ENCODE assay signal across 17 cellular contexts in genomic region chr18:478679-479078, GRCh38. TPM values are rescaled to one million over a fixed set of nuclear protein-coding genes. Genes with fewer than 3 reads are reported as not detected.
DNase-seq lines count a peak whose midpoint lies in the region; ATAC-seq and TF ChIP-seq lines count a peak whose summit lies in the region.
"Had no signal": no experiment of that assay in that cellular context is flagged by ENCODE, and none has a peak within 500 bp of the region (broad histone marks: within the 10 kb centered on the region; RNA-seq: fewer than 3 reads in every experiment).

No MANE protein-coding gene starts in this region.

- in situ Hi-C loops in GM23248 (cut with MboI): no loop called here

- no peak overlapping the region for H2AFZ ChIP-seq in GM23248

- peak overlapping the region; percentile 57 for H3K4me2 ChIP-seq in GM23248 (ENCODE audit: unreplicated experiment)
- H3K4me2 ChIP-seq: BLaER1 had no signal

- WGBS in GM23248 (ENCODE audit: low coverage in 1 of 2, low lambda C conversion rate in 2 of 2, missing lambda C conversion rate in 2 of 2), 2 experiments: 47 to 57% methylated on average over 5 of the region's 5 CpGs
- WGBS in heart left ventricle, 4 donors: 73 to 90% (median 84%) methylated on average over 5 of the region's 5 CpGs

- H3K9ac ChIP-seq in GM23248: peak overlapping the region; percentile 34
- H3K9ac ChIP-seq: BLaER1 had no signal

- ATAC-seq in heart left ventricle: peak in 3 of 4 donors; percentile 17 to 66 (median 35)
- ATAC-seq in GM21529 (IDR thresholded peaks at IDR 0.05; ENCODE audit: unreplicated experiment): no peak
- no peak for ATAC-seq in stimulated activated naive CD8-positive, alpha-beta T cell treated with anti-CD3 and anti-CD28 coated beads, Interleukin-15, Interleukin-2, amounts not matched to agents 100 U/mL and 50 U/mL, for 24 hours
- no peak for ATAC-seq in GM19035 (IDR thresholded peaks at IDR 0.05; ENCODE audit: unreplicated experiment)
- ATAC-seq: WTC11 had no signal

- H3K9me2 ChIP-seq in GM23248 (ENCODE audit: insufficient read depth): no peaks in the 10 kb centered on the region

- H3K27me3 ChIP-seq in GM23248 (replicated peaks; ENCODE audit: insufficient read depth) (no peaks in the 10 kb centered on the region), heart left ventricle (no peaks in the 10 kb centered on the region)
- H3K27me3 ChIP-seq: BLaER1, colonic mucosa, testis had no signal

- no peaks in the 10 kb centered on the region for H4K20me1 ChIP-seq in GM23248 (ENCODE audit: insufficient read depth)
- H4K20me1 ChIP-seq: BLaER1 had no signal

- H3F3A ChIP-seq in GM23248 (ENCODE audit: insufficient read depth): peaks cover 32% of the 10 kb centered on the region

- TF ChIP-seq CTCF in heart left ventricle (IDR thresholded peaks at IDR 0.05): no peak

- H3K27ac ChIP-seq in GM23248 (peak overlapping the region; percentile 71), heart left ventricle (peak overlapping the region in 8 of 12 donors; percentile 2 to 58 (median 16))
- H3K27ac ChIP-seq: BLaER1, colonic mucosa, testis had no signal

- intact Hi-C loops in heart left ventricle (cut with DNase I): loop anchor here in 3 of 10 donors (10.0 kb wide), 3 partner anchors 96 to 184 kb away; no protein-coding TSS in a partner anchor

- H3K79me2 ChIP-seq in GM23248 (ENCODE audit: insufficient read depth): no peaks in the 10 kb centered on the region; the same call in 1 of the 2 replicates

- H3K9me3 ChIP-seq in GM23248 (ENCODE audit: low read depth): no peaks in the 10 kb centered on the region
- H3K9me3 ChIP-seq in heart left ventricle: no peaks in the 10 kb centered on the region
- H3K9me3 ChIP-seq: BLaER1, colonic mucosa, testis had no signal

- no peak for TF ChIP-seq POLR2A in heart left ventricle (IDR thresholded peaks at IDR 0.05)

- H3K4me1 ChIP-seq in GM23248 (ENCODE audit: insufficient read depth) (peaks cover 51% of the 10 kb centered on the region), heart left ventricle (peaks cover 0 to 33% (median 6%) of the 10 kb centered on the region in 12 donors)
- H3K4me1 ChIP-seq: colonic mucosa had no signal

- DNase-seq in GM23248: peak; percentile 82
- peak; percentile 68 for DNase-seq in astrocyte of the hippocampus (ENCODE audit: low read depth, low spot score)
- no peak for DNase-seq in heart left ventricle
- DNase-seq in skeletal muscle cell (ENCODE audit: low read depth): peak; percentile 65
- no peak for DNase-seq in AG20443 (ENCODE audit: low spot score)
- DNase-seq in stimulated activated naive CD8-positive, alpha-beta T cell treated with anti-CD3 and anti-CD28 coated beads, Interleukin-15, Interleukin-2, amounts not matched to agents 100 U/mL and 50 U/mL, for 24 hours: no peak
- DNase-seq: colonic mucosa; erythroblast; MV-4-11; occipital lobe; stimulated activated CD4-positive, alpha-beta T cell treated with anti-CD3 and anti-CD28 coated beads, Interleukin-12 subunit alpha, Interleukin-12 subunit beta, amount 100 ng/mL, for 4 hours; SW 1271; testis had no signal

- H3K36me3 ChIP-seq in GM23248 (ENCODE audit: low read depth): no peaks in the 10 kb centered on the region
- H3K36me3 ChIP-seq in heart left ventricle: no peaks in the 10 kb centered on the region
- H3K36me3 ChIP-seq: BLaER1, colonic mucosa had no signal

- H3K4me3 ChIP-seq in GM23248 (no peak overlapping the region), heart left ventricle (no peak overlapping the region), skeletal muscle cell (ENCODE audit: low read depth, low read length) (no peak overlapping the region)
- H3K4me3 ChIP-seq: BLaER1, colonic mucosa, testis had no signal

RNA-seq across cellular contexts. Expression of gene COLEC12, which starts 21.8 kb away (rescaled TPM):
- total RNA-seq in GM23248 (2014; rRNA removed; shearing (Covaris generic)): 24.9 and 25.9 TPM in 2 replicates
- polyA plus RNA-seq in GM23248 (2016; fragmentation: Nextera tagmentation; extraction: Ambion mirVana) (19.3 and 19.4 TPM in 2 replicates), heart left ventricle (1 to 10 TPM; 2.2 TPM)
- 10 to 100 TPM in 3 of 9 donors, 1 to 10 TPM in 6; 4.2 to 35.9 (median 8.0) TPM for total RNA-seq in heart left ventricle

Comparison
In these comparisons a context has a peak if more than half of its experiments do, and no peak if none do; other contexts are left out.
1. DNase-seq: peak in GM23248 (single experiment), astrocyte of the hippocampus (single experiment) and skeletal muscle cell (single experiment); none in heart left ventricle (0 of 5), AG20443 (single experiment) and stimulated activated naive CD8-positive, alpha-beta T cell treated with anti-CD3 and anti-CD28 coated beads, Interleukin-15, Interleukin-2, amounts not matched to agents 100 U/mL and 50 U/mL, for 24 hours (single experiment).
2. ATAC-seq: peak in heart left ventricle (3 of 4); none in GM21529 (single experiment), stimulated activated naive CD8-positive, alpha-beta T cell treated with anti-CD3 and anti-CD28 coated beads, Interleukin-15, Interleukin-2, amounts not matched to agents 100 U/mL and 50 U/mL, for 24 hours (single experiment) and GM19035 (single experiment).